Comparison of ENCODE assay signal across 26 cellular contexts in the genomic region with DNA sequence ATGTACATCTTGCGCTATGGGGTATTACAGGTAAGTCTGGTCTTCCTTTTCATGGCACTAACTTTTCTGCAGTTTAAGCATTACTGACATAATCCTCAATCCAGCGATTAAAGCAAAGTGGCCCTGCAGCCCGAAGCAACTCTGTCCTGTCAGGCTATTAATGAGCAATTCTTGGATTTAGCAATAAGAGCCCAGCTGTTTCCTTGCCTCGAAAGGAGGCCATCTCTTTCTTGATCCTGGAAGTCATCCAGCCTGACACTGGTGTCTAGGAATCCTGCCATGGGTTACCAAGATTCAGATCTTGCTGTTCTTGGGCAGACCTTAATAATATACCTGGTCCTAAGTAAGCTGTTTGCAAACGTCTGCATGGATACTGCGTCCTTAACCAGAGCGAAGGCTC.
DNase-seq lines count a peak whose midpoint lies in the region; TF ChIP-seq lines count a peak whose summit lies in the region.
"Had no signal": no experiment of that assay in that cellular context is flagged by ENCODE, and none has a peak within 500 bp of the region (broad histone marks: within the 10 kb centered on the region; RNA-seq: fewer than 3 reads in every experiment).

No MANE protein-coding gene starts in this region.

- H2BK15ac ChIP-seq in mesenchymal stem cell (ENCODE audit: low read depth, poor library complexity, severe bottlenecking) = no peak overlapping the region

- H3K23ac ChIP-seq in mesenchymal stem cell (ENCODE audit: low read length in 2 of 2) = no peak overlapping the region

- DNase-seq in LNCaP clone FGC (ENCODE audit: low read depth) (peak; percentile 65), foreskin fibroblast (peak; percentile 6 to 55), osteoblast (ENCODE audit: insufficient read length, low spot score, missing footprints) (no peak), NCI-H2171 (lab: John Stamatoyannopoulos, UW) (no peak), T-helper 1 cell (no peak), mesenchymal stem cell (no peak)
- DNase-seq: activated B cell treated with CpG ODN at 0.5 μM for 24 hours; activated naive CD4-positive, alpha-beta T cell treated with Interleukin-2 at 50 U/mL for 16 hours; brain microvascular endothelial cell; Calu3; DND-41; effector CD8-positive, alpha-beta T cell; hypothalamus; immature natural killer cell; left lung; naive thymus-derived CD8-positive, alpha-beta T cell; NCI-H1436 treated with DMSO at 0.1 percent for 48 hours; NCI-H510A; nucleus accumbens; SIG-M5; stimulated activated CD4-positive, alpha-beta T cell treated with anti-CD3 and anti-CD28 coated beads, Interleukin-1b, Interleukin-23, amount 100 ng/mL, for 48 hours; stomach; transverse colon had no signal

- H2BK120ac ChIP-seq in mesenchymal stem cell (ENCODE audit: low read depth, low read length) = no peak overlapping the region

- H3K27me3 ChIP-seq in BLaER1 (no peaks in the 10 kb centered on the region), osteoblast (ENCODE audit: insufficient read depth, low read length) (no peaks in the 10 kb centered on the region), mesenchymal stem cell (ENCODE audit: control insufficient read depth in 1 of 2, insufficient read depth in 1 of 2, low read length in 2 of 2) (peaks cover 0 to 26% of the 10 kb centered on the region in 2 experiments)
- H3K27me3 ChIP-seq: brain microvascular endothelial cell, left lung, stomach, transverse colon had no signal

- no peaks in the 10 kb centered on the region for H3K79me2 ChIP-seq in osteoblast (ENCODE audit: insufficient read depth, low read length)

- 91% methylated on average over 7 of the region's 7 CpGs for WGBS in mesenchymal stem cell

- H4K8ac ChIP-seq in mesenchymal stem cell (ENCODE audit: low read length) = no peak overlapping the region

- no peaks in the 10 kb centered on the region for H3K36me3 ChIP-seq in BLaER1
- no peaks in the 10 kb centered on the region for H3K36me3 ChIP-seq in osteoblast (ENCODE audit: insufficient read depth, low read length)
- H3K36me3 ChIP-seq in mesenchymal stem cell (ENCODE audit: control insufficient read depth in 1 of 2, insufficient read depth in 2 of 2, low read depth in 1 of 2, low read length in 2 of 2) = no peaks in the 10 kb centered on the region
- H3K36me3 ChIP-seq: brain microvascular endothelial cell, left lung, stomach had no signal

- H3K9ac ChIP-seq in BLaER1 = no peak overlapping the region
- H3K9ac ChIP-seq in mesenchymal stem cell (ENCODE audit: low read length) = no peak overlapping the region

- H2BK5ac ChIP-seq in mesenchymal stem cell (ENCODE audit: low read depth, low read length, poor library complexity, severe bottlenecking) = no peak overlapping the region

- H3K4me1 ChIP-seq in BLaER1 (peaks cover 61% of the 10 kb centered on the region), osteoblast (ENCODE audit: insufficient read depth, low read length) (no peaks in the 10 kb centered on the region), mesenchymal stem cell (ENCODE audit: control insufficient read depth, insufficient read depth, low read depth, low read length) (no peaks in the 10 kb centered on the region)
- H3K4me1 ChIP-seq: left lung, transverse colon had no signal

- no peak overlapping the region for H3K4ac ChIP-seq in mesenchymal stem cell (ENCODE audit: low read depth in 1 of 2, low read length in 2 of 2)

- no peak overlapping the region for H2AK5ac ChIP-seq in mesenchymal stem cell (ENCODE audit: low read length, severe bottlenecking)

- H4K91ac ChIP-seq in mesenchymal stem cell (ENCODE audit: low read length) = no peak overlapping the region

- no peak overlapping the region for H2BK12ac ChIP-seq in mesenchymal stem cell (ENCODE audit: low read length in 2 of 2)

- TF ChIP-seq CTCF in LNCaP clone FGC (IDR thresholded peaks at IDR 0.05; ENCODE audit: control insufficient read depth, extremely low read depth, insufficient read depth) = no peak
- no peak for TF ChIP-seq CTCF in foreskin fibroblast (IDR thresholded peaks at IDR 0.05; ENCODE audit: low read depth, low read length)
- no peak for TF ChIP-seq CTCF in osteoblast (IDR thresholded peaks at IDR 0.05; ENCODE audit: extremely low read depth, low read depth, low read length)

- no peak overlapping the region for H3K27ac ChIP-seq in BLaER1
- no peak overlapping the region for H3K27ac ChIP-seq in osteoblast (ENCODE audit: low read depth, low read length)
- H3K27ac ChIP-seq in mesenchymal stem cell (ENCODE audit: low read length, poor library complexity, severe bottlenecking) = no peak overlapping the region
- H3K27ac ChIP-seq: brain microvascular endothelial cell, left lung, stomach had no signal

- no peak overlapping the region for H3K14ac ChIP-seq in mesenchymal stem cell (ENCODE audit: low read length in 2 of 2)

- no peaks in the 10 kb centered on the region for H4K20me1 ChIP-seq in BLaER1
- H4K20me1 ChIP-seq in osteoblast (ENCODE audit: insufficient read depth, low read length) = no peaks in the 10 kb centered on the region

- no peaks in the 10 kb centered on the region for H3K79me1 ChIP-seq in mesenchymal stem cell (replicated peaks; ENCODE audit: low read length, poor library complexity, severe bottlenecking)

- H3K4me3 ChIP-seq in BLaER1 (no peak overlapping the region), LNCaP clone FGC (ENCODE audit: low read depth, low read length) (no peak overlapping the region), foreskin fibroblast (ENCODE audit: low read depth in 1 of 2, low read length in 2 of 2) (no peak overlapping the region), osteoblast (ENCODE audit: insufficient read depth, low read length) (no peak overlapping the region), mesenchymal stem cell (ENCODE audit: insufficient read depth in 1 of 2, low read depth in 1 of 2, low read length in 2 of 2) (no peak overlapping the region)
- H3K4me3 ChIP-seq: K562, left lung, smooth muscle cell, stomach, transverse colon had no signal

- H3K18ac ChIP-seq in mesenchymal stem cell (ENCODE audit: low read depth in 1 of 2, low read length in 2 of 2) = no peak overlapping the region

- H3K9me3 ChIP-seq in BLaER1 (no peaks in the 10 kb centered on the region), osteoblast (ENCODE audit: low read depth, low read length) (no peaks in the 10 kb centered on the region), mesenchymal stem cell (ENCODE audit: control insufficient read depth, low read length) (no peaks in the 10 kb centered on the region)
- H3K9me3 ChIP-seq: left lung, stomach, transverse colon had no signal

- H2AFZ ChIP-seq in osteoblast (ENCODE audit: low read length) (no peak overlapping the region), mesenchymal stem cell (ENCODE audit: low read depth, low read length) (no peak overlapping the region)

- H3K4me2 ChIP-seq in BLaER1 = peak overlapping the region; percentile 81
- peak overlapping the region; percentile 2 for H3K4me2 ChIP-seq in osteoblast (ENCODE audit: insufficient read depth, low read length)
- H3K4me2 ChIP-seq in mesenchymal stem cell (ENCODE audit: low read length, poor library complexity, severe bottlenecking) = no peak overlapping the region
- H3K4me2 ChIP-seq: smooth muscle cell had no signal

Comparison
In these comparisons a context has a peak if more than half of its experiments do, and no peak if none do; other contexts are left out.
1. DNase-seq: peak in LNCaP clone FGC (single experiment) and foreskin fibroblast (2 of 2); none in osteoblast (single experiment), NCI-H2171 (single experiment), T-helper 1 cell (0 of 5) and mesenchymal stem cell (single experiment).